ENCODE assay signal across 19 cellular contexts in genomic region chr1:244830639-244831038, GRCh38.
"Had no signal": no experiment of that assay in that cellular context is flagged by ENCODE, and none has a peak within 500 bp of the region (broad histone marks: within the 10 kb centered on the region; RNA-seq: fewer than 3 reads in every experiment).

No MANE protein-coding gene starts in this region.

- H3K27me3 ChIP-seq: ascending aorta, left lung, tibial nerve, vagina had no signal

- H3K36me3 ChIP-seq: ascending aorta, left lung, vagina had no signal

- H3K4me3 ChIP-seq: ascending aorta, left lung, tibial nerve, vagina had no signal

- H3K27ac ChIP-seq: ascending aorta, left lung, tibial nerve, vagina had no signal

- H3K9me3 Mint-ChIP-seq: activated B cell treated with CpG ODN at 0.5 μM for 24 hours; activated naive CD4-positive, alpha-beta T cell treated with anti-CD3 and anti-CD28 coated beads for 36 hours; activated naive CD8-positive, alpha-beta T cell treated with anti-CD3 and anti-CD28 coated beads, Interleukin-2, amount 50 U/mL, for 24 hours; activated T-helper 1 cell treated with anti-CD3 and anti-CD28 coated beads, Interleukin-12 subunit alpha, Interleukin-12 subunit beta, Interleukin-2, Interleukin-4 antibody, amounts not matched to agents 30 ng/mL and 10 ng/mL and 1 ng/mL, durations not matched to agents 14 hours and 24 hours and 36 hours; naive B cell had no signal

- DNase-seq: activated B cell treated with CpG ODN at 0.5 μM for 24 hours; activated CD4-positive, alpha-beta T cell treated with anti-CD3 and anti-CD28 coated beads for 48 hours; activated CD8-positive, alpha-beta memory T cell treated with anti-CD3 and anti-CD28 coated beads, Interleukin-2, amount 50 U/mL, for 48 hours; activated naive CD4-positive, alpha-beta T cell treated with anti-CD3 and anti-CD28 coated beads for 36 hours; activated naive CD8-positive, alpha-beta T cell treated with anti-CD3 and anti-CD28 coated beads, Interleukin-2, amount 50 U/mL, for 24 hours; erythroblast; islet precursor cell; left lung; mammary epithelial cell; naive B cell; small intestine; stimulated activated CD4-positive, alpha-beta T cell treated with anti-CD3 and anti-CD28 coated beads, Interleukin-4, amount 100 ng/mL, for 4 hours; stimulated activated CD8-positive, alpha-beta memory T cell treated with anti-CD3 and anti-CD28 coated beads, Interleukin-4, amount 100 ng/mL, for 48 hours; stimulated activated naive CD4-positive, alpha-beta T cell treated with Interleukin-2 at 50 U/mL for 16 hours; substantia nigra had no signal

- H3K4me3 Mint-ChIP-seq: activated B cell treated with CpG ODN at 0.5 μM for 24 hours; activated naive CD4-positive, alpha-beta T cell treated with anti-CD3 and anti-CD28 coated beads for 36 hours; activated naive CD8-positive, alpha-beta T cell treated with anti-CD3 and anti-CD28 coated beads, Interleukin-2, amount 50 U/mL, for 24 hours; activated T-helper 1 cell treated with anti-CD3 and anti-CD28 coated beads, Interleukin-12 subunit alpha, Interleukin-12 subunit beta, Interleukin-2, Interleukin-4 antibody, amounts not matched to agents 30 ng/mL and 10 ng/mL and 1 ng/mL, durations not matched to agents 14 hours and 24 hours and 36 hours had no signal

- FAIRE-seq: small intestine had no signal

- H3K27me3 Mint-ChIP-seq: activated B cell treated with CpG ODN at 0.5 μM for 24 hours; activated naive CD8-positive, alpha-beta T cell treated with anti-CD3 and anti-CD28 coated beads, Interleukin-2, amount 50 U/mL, for 24 hours; naive B cell had no signal

- H3K36me3 Mint-ChIP-seq: naive B cell had no signal

- H3K27ac Mint-ChIP-seq: activated B cell treated with CpG ODN at 0.5 μM for 24 hours; activated naive CD4-positive, alpha-beta T cell treated with anti-CD3 and anti-CD28 coated beads for 36 hours; activated naive CD8-positive, alpha-beta T cell treated with anti-CD3 and anti-CD28 coated beads, Interleukin-2, amount 50 U/mL, for 24 hours; activated T-helper 1 cell treated with anti-CD3 and anti-CD28 coated beads, Interleukin-12 subunit alpha, Interleukin-12 subunit beta, Interleukin-2, Interleukin-4 antibody, amounts not matched to agents 30 ng/mL and 10 ng/mL and 1 ng/mL, durations not matched to agents 14 hours and 24 hours and 36 hours had no signal

- ATAC-seq: activated naive CD8-positive, alpha-beta T cell treated with anti-CD3 and anti-CD28 coated beads, Interleukin-2, amount 50 U/mL, for 24 hours; left lung had no signal

- H3K9me3 ChIP-seq: ascending aorta, left lung, tibial nerve, vagina had no signal

- H3K4me1 ChIP-seq: vagina had no signal
